In the genomic region with DNA sequence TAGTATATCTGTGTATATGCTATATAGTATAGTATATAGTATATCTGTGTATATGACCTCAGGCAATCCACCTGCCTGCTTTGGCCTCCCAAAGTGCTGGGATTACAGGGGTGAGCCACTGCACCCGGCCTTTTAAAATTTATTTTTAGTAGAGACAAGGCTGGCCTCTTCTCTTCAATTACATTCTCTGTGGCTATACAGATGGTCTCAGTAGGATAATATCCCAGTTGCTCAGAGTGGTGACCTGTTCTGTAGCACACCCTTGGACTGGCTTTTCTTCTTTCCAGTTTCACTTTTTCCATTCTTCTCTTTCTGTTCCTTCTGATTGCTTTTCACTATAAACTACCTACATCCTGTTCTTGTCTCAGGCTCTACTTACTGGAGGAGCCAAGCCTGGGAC, we compare ENCODE assay signal across 10 cellular contexts. TPM values are rescaled to one million over a fixed set of nuclear protein-coding genes. Genes with fewer than 3 reads are reported as not detected.
DNase-seq lines count a peak whose midpoint lies in the region; ATAC-seq, FAIRE-seq and TF ChIP-seq lines count a peak whose summit lies in the region.
"Had no signal": no experiment of that assay in that cellular context is flagged by ENCODE, and none has a peak within 500 bp of the region (broad histone marks: within the 10 kb centered on the region; RNA-seq: fewer than 3 reads in every experiment).

No MANE protein-coding gene starts in this region.

- H3K4me3 ChIP-seq in heart right ventricle (no peak overlapping the region), right atrium auricular region (no peak overlapping the region), endothelial cell of umbilical vein (replicated peaks in 1 of 3; ENCODE audit: insufficient read depth in 1 of 3, low read depth in 1 of 3, low read length in 3 of 3) (no peak overlapping the region)

- no peaks in the 10 kb centered on the region for H3K9me3 Mint-ChIP-seq in osteocyte (ENCODE audit: unreplicated experiment)
- H3K9me3 Mint-ChIP-seq in activated CD8-positive, alpha-beta T cell treated with anti-CD3 and anti-CD28 coated beads for 36 hours, result no peaks in the 10 kb centered on the region
- H3K9me3 Mint-ChIP-seq: stimulated activated naive CD8-positive, alpha-beta T cell treated with anti-CD3 and anti-CD28 coated beads, Interleukin-15, Interleukin-2, amounts not matched to agents 100 ng/mL and 50 ng/mL, for 24 hours had no signal

- DNase-seq in heart right ventricle, result no peak
- no peak for DNase-seq in right atrium auricular region (ENCODE audit: low spot score)
- no peak for DNase-seq in endothelial cell of umbilical vein (ENCODE audit: low read depth, low spot score)
- DNase-seq in osteocyte (ENCODE audit: extremely low spot score, unreplicated experiment), result no peak
- no peak for DNase-seq in activated CD8-positive, alpha-beta T cell treated with anti-CD3 and anti-CD28 coated beads for 36 hours
- no peak for DNase-seq in SW480 (ENCODE audit: low spot score)
- DNase-seq in DMS79 treated with DMSO at 0.1 percent for 48 hours (lab: John Stamatoyannopoulos, UW), result no peak

- FAIRE-seq in endothelial cell of umbilical vein (lab: Jason Lieb, UNC), result peak; percentile 4

- no peak overlapping the region for H3K9ac ChIP-seq in endothelial cell of umbilical vein (replicated peaks; ENCODE audit: extremely low read depth, insufficient read depth, low read length)

- peak overlapping the region; percentile 65 for H2AFZ ChIP-seq in endothelial cell of umbilical vein (ENCODE audit: low read depth, low read length)

- H3K4me1 Mint-ChIP-seq in osteocyte (ENCODE audit: unreplicated experiment), result peaks cover 28% of the 10 kb centered on the region
- peaks cover 32% of the 10 kb centered on the region for H3K4me1 Mint-ChIP-seq in activated CD8-positive, alpha-beta T cell treated with anti-CD3 and anti-CD28 coated beads for 36 hours (ENCODE audit: low read depth)

- CTCF ChIA-PET in endothelial cell of umbilical vein (lab: Charles Lee), result interaction anchor here (0.9 to 2.3 kb wide), 18 partner anchors 7 to 72 kb away, joined by 3 to 254 read pairs (median 14); partner anchors contain the start of genes ADCY4, CBLN3, CIDEB and KHNYN
- CTCF ChIA-PET in activated CD8-positive, alpha-beta T cell treated with anti-CD3 and anti-CD28 coated beads for 36 hours (lab: Charles Lee), result interaction anchor here (0.7 to 2.3 kb wide), 14 partner anchors 11 to 76 kb away, joined by 3 to 73 read pairs (median 7); partner anchors contain the start of genes DHRS1, KHNYN and NOP9

- H3K4me3 Mint-ChIP-seq in osteocyte (ENCODE audit: unreplicated experiment), result no peak overlapping the region
- no peak overlapping the region for H3K4me3 Mint-ChIP-seq in activated CD8-positive, alpha-beta T cell treated with anti-CD3 and anti-CD28 coated beads for 36 hours

- POLR2A ChIA-PET in endothelial cell of umbilical vein (lab: Charles Lee), result interaction anchor here (2.2 kb wide), 1 partner anchor 66 kb away, joined by 36 read pairs; the partner anchor contains the start of genes CBLN3 and KHNYN
- POLR2A ChIA-PET in activated CD8-positive, alpha-beta T cell treated with anti-CD3 and anti-CD28 coated beads for 36 hours (lab: Charles Lee), result interaction anchor here (1.9 to 2.2 kb wide), 2 partner anchors 66 to 72 kb away, joined by 11 to 19 read pairs; partner anchors contain the start of genes CBLN3 and KHNYN

- H4K20me1 ChIP-seq in endothelial cell of umbilical vein (replicated peaks; ENCODE audit: control insufficient read depth, extremely low read depth, insufficient read depth, low read length), result no peaks in the 10 kb centered on the region

- no peak for TF ChIP-seq POLR2A in endothelial cell of umbilical vein (IDR thresholded peaks at IDR 0.05; ENCODE audit: low read depth, low read length)

- H3K9me3 ChIP-seq in heart right ventricle (no peaks in the 10 kb centered on the region), right atrium auricular region (no peaks in the 10 kb centered on the region), endothelial cell of umbilical vein (replicated peaks; ENCODE audit: control insufficient read depth, insufficient read depth, low read length) (no peaks in the 10 kb centered on the region)

- H3K4me1 ChIP-seq in heart right ventricle (peaks cover 0 to 44% (median 25%) of the 10 kb centered on the region in 9 donors), right atrium auricular region (peaks cover 0 to 39% of the 10 kb centered on the region in 2 donors), endothelial cell of umbilical vein (ENCODE audit: control insufficient read depth, extremely low read depth, insufficient read depth, low read length) (peaks cover 27% of the 10 kb centered on the region)

- H3K36me3 ChIP-seq in heart right ventricle (no peaks in the 10 kb centered on the region), right atrium auricular region (no peaks in the 10 kb centered on the region), endothelial cell of umbilical vein (ENCODE audit: control insufficient read depth in 2 of 2, extremely low read depth in 1 of 2, insufficient read depth in 2 of 2, low read length in 2 of 2) (no peaks in the 10 kb centered on the region)

- H3K4me2 ChIP-seq in endothelial cell of umbilical vein (ENCODE audit: insufficient read depth, low read length), result no peak overlapping the region

- no peaks in the 10 kb centered on the region for H3K36me3 Mint-ChIP-seq in osteocyte (ENCODE audit: unreplicated experiment)
- no peaks in the 10 kb centered on the region for H3K36me3 Mint-ChIP-seq in activated CD8-positive, alpha-beta T cell treated with anti-CD3 and anti-CD28 coated beads for 36 hours (ENCODE audit: low read depth)

- WGBS in heart right ventricle, 2 donors, result 60 to 67% methylated on average over 1 of the region's 1 CpG

- H3K27ac Mint-ChIP-seq in osteocyte (ENCODE audit: unreplicated experiment), result peak overlapping the region; percentile 100
- no peak overlapping the region for H3K27ac Mint-ChIP-seq in activated CD8-positive, alpha-beta T cell treated with anti-CD3 and anti-CD28 coated beads for 36 hours

- intact Hi-C loops in heart right ventricle (cut with DNase I), result loop anchor here in 4 of 10 donors (2.0 to 10.0 kb wide), 4 partner anchors 47 to 72 kb away; no protein-coding TSS in a partner anchor
- intact Hi-C loops in endothelial cell of umbilical vein (cut with micrococcal nuclease), result loop anchor here (1.0 to 5.0 kb wide), 4 partner anchors 31 to 218 kb away; partner anchors contain the start of genes PSME2 and RNF31
- intact Hi-C loops in activated CD8-positive, alpha-beta T cell treated with anti-CD3 and anti-CD28 coated beads for 36 hours (cut with micrococcal nuclease), result loop anchor here (5.0 kb wide), 1 partner anchor 67 kb away; no protein-coding TSS in a partner anchor

- H3K27me3 ChIP-seq in heart right ventricle, result peaks cover 0 to 56% (median 9%) of the 10 kb centered on the region in 7 donors
- peaks cover 0 to 4% of the 10 kb centered on the region in 2 donors for H3K27me3 ChIP-seq in right atrium auricular region
- peaks cover 0 to 3% of the 10 kb centered on the region in 2 experiments for H3K27me3 ChIP-seq in endothelial cell of umbilical vein (ENCODE audit: control insufficient read depth in 2 of 2, insufficient read depth in 2 of 2, low read length in 2 of 2)

- no peaks in the 10 kb centered on the region for H3K27me3 Mint-ChIP-seq in osteocyte (ENCODE audit: unreplicated experiment)
- peaks cover 49% of the 10 kb centered on the region for H3K27me3 Mint-ChIP-seq in activated CD8-positive, alpha-beta T cell treated with anti-CD3 and anti-CD28 coated beads for 36 hours

- H3K27ac ChIP-seq in heart right ventricle (peak overlapping the region in 7 of 10 donors; percentile 86 to 96 (median 92)), right atrium auricular region (peak overlapping the region in 1 of 2 donors; percentile 83), endothelial cell of umbilical vein (ENCODE audit: insufficient read depth, low read depth, low read length) (peak overlapping the region; percentile 17)

- TF ChIP-seq CTCF in heart right ventricle (IDR thresholded peaks at IDR 0.05) (no peak), right atrium auricular region (IDR thresholded peaks at IDR 0.05) (no peak), endothelial cell of umbilical vein (IDR thresholded peaks at IDR 0.05; ENCODE audit: extremely low read depth in 1 of 2, insufficient read depth in 1 of 2, low read depth in 1 of 2, low read length in 2 of 2) (no peak), osteocyte (IDR thresholded peaks at IDR 0.05) (no peak)
- TF ChIP-seq CTCF in activated CD8-positive, alpha-beta T cell treated with anti-CD3 and anti-CD28 coated beads for 36 hours (IDR thresholded peaks at IDR 0.05), result no peak

- dilution Hi-C loops in endothelial cell of umbilical vein (cut with MboI; ENCODE audit: extremely low pct_ligation_motif_present, low sequenced_read_pairs), result no loop called here

- no peaks in the 10 kb centered on the region for H3K9me1 ChIP-seq in endothelial cell of umbilical vein (replicated peaks; ENCODE audit: control insufficient read depth, extremely low read depth, insufficient read depth, low read length)

- ATAC-seq in heart right ventricle (no peak), HG02981 (IDR thresholded peaks at IDR 0.05; ENCODE audit: unreplicated experiment) (no peak)
- no peak for ATAC-seq in activated CD8-positive, alpha-beta T cell treated with anti-CD3 and anti-CD28 coated beads for 36 hours

- peaks cover 10% of the 10 kb centered on the region for H3K79me2 ChIP-seq in endothelial cell of umbilical vein (ENCODE audit: control insufficient read depth, insufficient read depth, low read length)

- no TSS peak for BruUV-seq in endothelial cell of umbilical vein (replicated peaks; lab: Mats Ljungman, UMichigan)

RNA-seq across cellular contexts. Expression of gene NFATC4, which starts 3.1 kb away (rescaled TPM):
- 10 to 100 TPM in 4 of 10 donors, 1 to 10 TPM in 6; 3.0 to 42.0 (median 7.8) TPM for total RNA-seq in heart right ventricle
- polyA plus RNA-seq in heart right ventricle, result 10 to 100 TPM; 28.7 to 69.2 TPM
- total RNA-seq in right atrium auricular region, result 10 to 100 TPM; 12.5 to 13.4 TPM
- 88.1 and 88.5 TPM in 2 replicates for total RNA-seq in endothelial cell of umbilical vein
- 79.5 and 94.8 TPM in 2 replicates for polyA plus RNA-seq in endothelial cell of umbilical vein
- polyA plus RNA-seq in endothelial cell of umbilical vein (2011; cell fraction: cytosol; rRNA removed), result 30.9 and 43.0 TPM in 2 replicates
- 378 and 485 TPM in 2 replicates for polyA plus RNA-seq in endothelial cell of umbilical vein (2011; cell fraction: nucleus; rRNA removed)
- polyA plus RNA-seq in endothelial cell of umbilical vein (2012), result 37.3 and 52.7 TPM in 2 replicates
- 51.3 and 57.5 TPM in 2 replicates for polyA minus RNA-seq in endothelial cell of umbilical vein
- polyA minus RNA-seq in endothelial cell of umbilical vein (2011; cell fraction: cytosol; rRNA and poly(A)+ RNA removed), result not detected
- 44.2 and 56.3 TPM in 2 replicates for polyA minus RNA-seq in endothelial cell of umbilical vein (2011; cell fraction: nucleus; rRNA and poly(A)+ RNA removed)
- total RNA-seq in osteocyte, result 197 and 223 TPM in 2 replicates
- 1 to 10 TPM; 1.3 to 2.0 TPM for total RNA-seq in activated CD8-positive, alpha-beta T cell treated with anti-CD3 and anti-CD28 coated beads for 36 hours

RNA-seq across cellular contexts. Expression of gene RIPK3, which starts 25.1 kb away (rescaled TPM):
- 1 to 10 TPM; 1.7 to 4.9 (median 3.5) TPM for total RNA-seq in heart right ventricle
- polyA plus RNA-seq in heart right ventricle, result 1 to 10 TPM; 4.9 to 7.1 TPM
- total RNA-seq in right atrium auricular region, result 1 to 10 TPM; 1.9 to 3.8 TPM
- 5.1 and 9.0 TPM in 2 replicates for total RNA-seq in endothelial cell of umbilical vein
- 2.4 and 3.1 TPM in 2 replicates for polyA plus RNA-seq in endothelial cell of umbilical vein
- 1.7 and 1.8 TPM in 2 replicates for polyA plus RNA-seq in endothelial cell of umbilical vein (2011; cell fraction: cytosol; rRNA removed)
- polyA plus RNA-seq in endothelial cell of umbilical vein (2011; cell fraction: nucleus; rRNA removed), result 14.7 and 15.4 TPM in 2 replicates
- 1.4 and 2.6 TPM in 2 replicates for polyA plus RNA-seq in endothelial cell of umbilical vein (2012)
- 2.3 and 3.4 TPM in 2 replicates for polyA minus RNA-seq in endothelial cell of umbilical vein
- polyA minus RNA-seq in endothelial cell of umbilical vein (2011; cell fraction: cytosol; rRNA and poly(A)+ RNA removed), result not detected
- polyA minus RNA-seq in endothelial cell of umbilical vein (2011; cell fraction: nucleus; rRNA and poly(A)+ RNA removed), result 4.3 and 7.8 TPM in 2 replicates
- total RNA-seq in osteocyte, result 0.78 and 1.3 TPM in 2 replicates
- total RNA-seq in activated CD8-positive, alpha-beta T cell treated with anti-CD3 and anti-CD28 coated beads for 36 hours, result 1 to 10 TPM; 5.9 to 6.5 TPM
- total RNA-seq: NCI-H460 had no signal

RNA-seq across cellular contexts. Expression of gene ADCY4, which starts 30.0 kb away (rescaled TPM):
- total RNA-seq in heart right ventricle (10 to 100 TPM; 17.4 to 37.0 (median 22.9) TPM), right atrium auricular region (10 to 100 TPM; 17.1 to 25.5 TPM), endothelial cell of umbilical vein (84.0 and 87.0 TPM in 2 replicates), osteocyte (25.3 and 26.5 TPM in 2 replicates)
- polyA plus RNA-seq in heart right ventricle (100 to 1,000 TPM in 1 of 2 donors, 10 to 100 TPM in 1; 23.1 to 104 TPM), endothelial cell of umbilical vein (81.6 and 101 TPM in 2 replicates)
- 15.8 and 21.9 TPM in 2 replicates for polyA plus RNA-seq in endothelial cell of umbilical vein (2011; cell fraction: cytosol; rRNA removed)
- polyA plus RNA-seq in endothelial cell of umbilical vein (2011; cell fraction: nucleus; rRNA removed), result 689 and 864 TPM in 2 replicates
- polyA plus RNA-seq in endothelial cell of umbilical vein (2012), result 39.2 and 55.0 TPM in 2 replicates
- polyA minus RNA-seq in endothelial cell of umbilical vein, result 76.2 and 112 TPM in 2 replicates
- not detected for polyA minus RNA-seq in endothelial cell of umbilical vein (2011; cell fraction: cytosol; rRNA and poly(A)+ RNA removed)
- 147 and 206 TPM in 2 replicates for polyA minus RNA-seq in endothelial cell of umbilical vein (2011; cell fraction: nucleus; rRNA and poly(A)+ RNA removed)
- total RNA-seq in activated CD8-positive, alpha-beta T cell treated with anti-CD3 and anti-CD28 coated beads for 36 hours, result 1 to 10 TPM; 1.3 to 1.5 TPM

RNA-seq across cellular contexts. Expression of gene NYNRIN, which starts 34.0 kb away (rescaled TPM):
- 1 to 10 TPM; 3.6 to 9.0 (median 6.4) TPM for total RNA-seq in heart right ventricle
- 1 to 10 TPM; 4.6 to 6.8 TPM for polyA plus RNA-seq in heart right ventricle
- 10 to 100 TPM in 1 of 2 donors, 1 to 10 TPM in 1; 6.0 to 10.1 TPM for total RNA-seq in right atrium auricular region
- total RNA-seq in endothelial cell of umbilical vein, result 42.8 and 45.1 TPM in 2 replicates
- 37.2 and 38.8 TPM in 2 replicates for polyA plus RNA-seq in endothelial cell of umbilical vein
- 27.6 and 28.6 TPM in 2 replicates for polyA plus RNA-seq in endothelial cell of umbilical vein (2011; cell fraction: cytosol; rRNA removed)
- polyA plus RNA-seq in endothelial cell of umbilical vein (2011; cell fraction: nucleus; rRNA removed), result 59.8 and 66.2 TPM in 2 replicates
- 25.5 and 35.2 TPM in 2 replicates for polyA plus RNA-seq in endothelial cell of umbilical vein (2012)
- 56.5 and 59.7 TPM in 2 replicates for polyA minus RNA-seq in endothelial cell of umbilical vein
- polyA minus RNA-seq in endothelial cell of umbilical vein (2011; cell fraction: cytosol; rRNA and poly(A)+ RNA removed), result not detected
- 27.5 and 30.6 TPM in 2 replicates for polyA minus RNA-seq in endothelial cell of umbilical vein (2011; cell fraction: nucleus; rRNA and poly(A)+ RNA removed)
- 39.6 and 40.2 TPM in 2 replicates for total RNA-seq in osteocyte
- under 1 TPM; 0.05 to 0.27 TPM for total RNA-seq in activated CD8-positive, alpha-beta T cell treated with anti-CD3 and anti-CD28 coated beads for 36 hours

RNA-seq across cellular contexts. Expression of gene LTB4R, which starts 53.5 kb away (rescaled TPM):
- 1 to 10 TPM in 7 of 10 donors, under 1 TPM in 3; 0.76 to 3.1 (median 1.8) TPM for total RNA-seq in heart right ventricle
- 1 to 10 TPM; 3.2 to 3.7 TPM for polyA plus RNA-seq in heart right ventricle
- total RNA-seq in right atrium auricular region, result 1 to 10 TPM; 1.9 to 3.0 TPM
- total RNA-seq in endothelial cell of umbilical vein, result 6.2 and 10.5 TPM in 2 replicates
- 9.1 and 11.7 TPM in 2 replicates for polyA plus RNA-seq in endothelial cell of umbilical vein
- polyA plus RNA-seq in endothelial cell of umbilical vein (2011; cell fraction: cytosol; rRNA removed), result 2.1 and 3.0 TPM in 2 replicates
- 79.4 and 81.1 TPM in 2 replicates for polyA plus RNA-seq in endothelial cell of umbilical vein (2011; cell fraction: nucleus; rRNA removed)
- 4.8 and 6.3 TPM in 2 replicates for polyA plus RNA-seq in endothelial cell of umbilical vein (2012)
- 4.9 and 12.2 TPM in 2 replicates for polyA minus RNA-seq in endothelial cell of umbilical vein
- polyA minus RNA-seq in endothelial cell of umbilical vein (2011; cell fraction: cytosol; rRNA and poly(A)+ RNA removed), result 6.6 TPM
- polyA minus RNA-seq in endothelial cell of umbilical vein (2011; cell fraction: nucleus; rRNA and poly(A)+ RNA removed), result 9.5 and 11.0 TPM in 2 replicates
- 10.0 and 11.3 TPM in 2 replicates for total RNA-seq in osteocyte
- total RNA-seq in activated CD8-positive, alpha-beta T cell treated with anti-CD3 and anti-CD28 coated beads for 36 hours, result 10 to 100 TPM; 11.6 to 11.7 TPM

Comparison
In these comparisons a context has a peak if more than half of its experiments do, and no peak if none do; other contexts are left out.
1. RNA of gene ADCY4, which starts 30.0 kb away (total RNA-seq): 84.0 to 87.0 TPM in endothelial cell of umbilical vein, 17.1 to 25.5 TPM in right atrium auricular region, 25.3 to 26.5 TPM in osteocyte and 17.4 to 37.0 TPM in heart right ventricle; 1.3 to 1.5 TPM in activated CD8-positive, alpha-beta T cell treated with anti-CD3 and anti-CD28 coated beads for 36 hours; every median in the first group is over 4 times any median in the second.